ENCODE assay signal across 22 cellular contexts in genomic region chr13:108036411-108036810, GRCh38.
A peak's percentile ranks its signal among the peaks of the same experiment; 100 is the strongest.
DNase-seq lines count a peak whose midpoint lies in the region; ATAC-seq, FAIRE-seq and TF ChIP-seq lines count a peak whose summit lies in the region.
"Had no signal": no experiment of that assay in that cellular context is flagged by ENCODE, and none has a peak within 500 bp of the region (broad histone marks: within the 10 kb centered on the region; RNA-seq: fewer than 3 reads in every experiment).

No MANE protein-coding gene starts in this region.

- no peaks in the 10 kb centered on the region for H3K79me2 ChIP-seq in K562 (ENCODE audit: control insufficient read depth, insufficient read depth, low read length)

- TF ChIP-seq EP300 in K562 (IDR thresholded peaks at IDR 0.05; ENCODE audit: low read length): no peak

- peaks cover 0 to 2% of the 10 kb centered on the region in 2 donors for H3K27me3 Mint-ChIP-seq in CD8-positive, alpha-beta memory T cell
- H3K27me3 Mint-ChIP-seq: CD4-positive, alpha-beta T cell had no signal

- ATAC-seq in K562: no peak
- no peak for ATAC-seq in GM21367 (IDR thresholded peaks at IDR 0.05; ENCODE audit: unreplicated experiment)
- ATAC-seq: GM12878, GM23338 had no signal

- H3K27ac ChIP-seq in K562 (ENCODE audit: extremely low read depth, low read depth, low read length): no peak overlapping the region
- no peak overlapping the region for H3K27ac ChIP-seq in CD8-positive, alpha-beta memory T cell (ENCODE audit: low read depth, low read length)
- H3K27ac ChIP-seq: BLaER1 treated with 17β-estradiol and CSF1 and Interleukin-3, amounts not matched to agents 10 nM and 100 nM had no signal

- 0% methylated on average over 4 of the region's 4 CpGs for WGBS in K562 (ENCODE audit: insufficient coverage, low coverage, missing lambda C conversion rate)

- H3K4me2 ChIP-seq in K562 (ENCODE audit: insufficient read depth, low read length): no peak overlapping the region
- H3K4me2 ChIP-seq: BLaER1 treated with 17β-estradiol and CSF1 and Interleukin-3, amounts not matched to agents 10 nM and 100 nM; GM23338 had no signal

- no peak overlapping the region for H2AFZ ChIP-seq in K562 (ENCODE audit: low read depth, low read length)
- H2AFZ ChIP-seq: GM23338 had no signal

- TF ChIP-seq POLR2A in H54 (IDR thresholded peaks at IDR 0.05; ENCODE audit: low read depth, low read length) (no peak), K562 (conservative IDR thresholded peaks at IDR 0.05) (no peak)

- peaks cover 0 to 8% (median 7%) of the 10 kb centered on the region in 5 donors for H3K9me3 Mint-ChIP-seq in CD8-positive, alpha-beta memory T cell
- H3K9me3 Mint-ChIP-seq: GM23338 had no signal

- DNase-seq in H54 (ENCODE audit: insufficient read length, low spot score): no peak
- DNase-seq in K562 (ENCODE audit: extremely low read depth in 1 of 4, low spot score in 3 of 4): no peak
- peak; percentile 44 for DNase-seq in left kidney (ENCODE audit: low read depth, low spot score)
- no peak for DNase-seq in GM10248 (ENCODE audit: extremely low spot score)
- no peak for DNase-seq in CD8-positive, alpha-beta memory T cell
- DNase-seq: ACHN; AML-193; BE2C; Calu3; CD4-positive, alpha-beta T cell; COR-L47; DND-41; H7; HCEC 1CT had no signal

- H3K9me1 ChIP-seq in K562 (ENCODE audit: control insufficient read depth, insufficient read depth, low read length): no peaks in the 10 kb centered on the region

- intact Hi-C loops in K562 (cut with micrococcal nuclease): no loop called here

- TF ChIP-seq CTCF in K562 (IDR thresholded peaks at IDR 0.05 in 2 of 3, conservative IDR thresholded peaks at IDR 0.05 in 1 of 3; ENCODE audit: insufficient read depth in 2 of 3, low read depth in 1 of 3, low read length in 3 of 3) (no peak), GM10248 (IDR thresholded peaks at IDR 0.05; ENCODE audit: control extremely low read depth, extremely low read depth, low read depth, missing control alignments) (no peak)

- H3K36me3 ChIP-seq in K562 (ENCODE audit: control insufficient read depth, insufficient read depth, low read length): no peaks in the 10 kb centered on the region
- no peaks in the 10 kb centered on the region for H3K36me3 ChIP-seq in CD8-positive, alpha-beta memory T cell (ENCODE audit: insufficient read depth, low read length)
- H3K36me3 ChIP-seq: BE2C; BLaER1 treated with 17β-estradiol and CSF1 and Interleukin-3, amounts not matched to agents 10 nM and 100 nM had no signal

- no peak overlapping the region for H3K9ac ChIP-seq in K562 (ENCODE audit: insufficient read depth in 1 of 2, low read depth in 2 of 2, low read length in 2 of 2)
- H3K9ac ChIP-seq: BLaER1 treated with 17β-estradiol and CSF1 and Interleukin-3, amounts not matched to agents 10 nM and 100 nM had no signal

- BruUV-seq in K562 (replicated peaks; lab: Mats Ljungman, UMichigan): no TSS peak

- TF ChIP-seq RAD21 in K562 (CRISPR knock-in tag; conservative IDR thresholded peaks at IDR 0.05 in 1 of 2, IDR thresholded peaks at IDR 0.05 in 1 of 2): no peak

- in situ Hi-C loops in K562 (cut with MboI): loop anchor here (10.0 kb wide), 1 partner anchor 782 kb away; no protein-coding TSS in a partner anchor

- no peak overlapping the region for H3K4me3 Mint-ChIP-seq in CD8-positive, alpha-beta memory T cell
- H3K4me3 Mint-ChIP-seq: CD14-positive monocyte; CD4-positive, alpha-beta T cell; GM23338 had no signal

- no peaks in the 10 kb centered on the region for H3K4me1 ChIP-seq in K562 (replicated peaks in 1 of 2; ENCODE audit: control insufficient read depth in 2 of 2, insufficient read depth in 2 of 2, low read length in 2 of 2)
- H3K4me1 ChIP-seq in CD8-positive, alpha-beta memory T cell (ENCODE audit: insufficient read depth, low read length): no peaks in the 10 kb centered on the region
- H3K4me1 ChIP-seq: BE2C had no signal

- H3K27ac Mint-ChIP-seq in CD8-positive, alpha-beta memory T cell: no peak overlapping the region
- H3K27ac Mint-ChIP-seq: CD14-positive monocyte; CD4-positive, alpha-beta T cell; GM23338 had no signal

- FAIRE-seq in H54 (lab: Jason Lieb, UNC) (peak; percentile 62), K562 (lab: Jason Lieb, UNC) (no peak)
- FAIRE-seq: A204.1, G401.6, GM12878, GM19239 had no signal

- no peaks in the 10 kb centered on the region for H3K36me3 Mint-ChIP-seq in CD8-positive, alpha-beta memory T cell
- H3K36me3 Mint-ChIP-seq: CD14-positive monocyte had no signal

- H3K9me3 ChIP-seq in K562 (replicated peaks; ENCODE audit: control insufficient read depth, insufficient read depth, low read depth, low read length): no peaks in the 10 kb centered on the region
- no peaks in the 10 kb centered on the region for H3K9me3 ChIP-seq in CD8-positive, alpha-beta memory T cell (ENCODE audit: low read length)
- H3K9me3 ChIP-seq: BE2C; BLaER1 treated with 17β-estradiol and CSF1 and Interleukin-3, amounts not matched to agents 10 nM and 100 nM had no signal

- POLR2A ChIA-PET in K562 (lab: Yijun Ruan, JAX) (no interaction called here), GM10248 (lab: Yijun Ruan, JAX) (no interaction called here)
- POLR2A ChIA-PET in CD8-positive, alpha-beta memory T cell (lab: Charles Lee): no interaction called here

- H4K20me1 ChIP-seq in K562 (replicated peaks; ENCODE audit: control insufficient read depth, insufficient read depth, low read length): no peaks in the 10 kb centered on the region
- H4K20me1 ChIP-seq: BLaER1 treated with 17β-estradiol and CSF1 and Interleukin-3, amounts not matched to agents 10 nM and 100 nM had no signal

- H3K4me1 Mint-ChIP-seq in CD8-positive, alpha-beta memory T cell: no peaks in the 10 kb centered on the region
- H3K4me1 Mint-ChIP-seq: CD14-positive monocyte had no signal

- H3K27me3 ChIP-seq in K562 (ENCODE audit: control insufficient read depth in 2 of 2, insufficient read depth in 2 of 2, low read length in 2 of 2): no peaks in the 10 kb centered on the region
- no peaks in the 10 kb centered on the region for H3K27me3 ChIP-seq in CD8-positive, alpha-beta memory T cell (ENCODE audit: insufficient read depth, low read length, poor library complexity, severe bottlenecking)
- H3K27me3 ChIP-seq: BE2C; BLaER1 treated with 17β-estradiol and CSF1 and Interleukin-3, amounts not matched to agents 10 nM and 100 nM had no signal

- no peak overlapping the region for H3K4me3 ChIP-seq in K562
- no peak overlapping the region for H3K4me3 ChIP-seq in CD8-positive, alpha-beta memory T cell (ENCODE audit: low read length)
- H3K4me3 ChIP-seq: BLaER1 treated with 17β-estradiol and CSF1 and Interleukin-3, amounts not matched to agents 10 nM and 100 nM; GM12878; GM23338 had no signal

- CTCF ChIA-PET in K562 (lab: Yijun Ruan, JAX; ENCODE audit: low intra/inter-chr PET ratio): no interaction called here
- CTCF ChIA-PET in GM10248 (lab: Yijun Ruan, JAX): interaction anchor here (1.4 to 1.7 kb wide), 2 partner anchors 11 to 33 kb away, joined by 3 read pairs; no protein-coding TSS in a partner anchor
- CTCF ChIA-PET in CD8-positive, alpha-beta memory T cell (lab: Charles Lee): no interaction called here

TF ChIP-seq in K562, 482 proteins besides CTCF, POLR2A, EP300 and RAD21 (continues in another document):
- TF ChIP-seq ZNF316 (IDR thresholded peaks at IDR 0.05) (peak; percentile 52; the same call in 1 of the 2 replicates), MNT (conservative IDR thresholded peaks at IDR 0.05) (no peak), HDAC2 (IDR thresholded peaks at IDR 0.05) (no peak), ZNF639 (CRISPR knock-in tag; conservative IDR thresholded peaks at IDR 0.05 in 1 of 2, IDR thresholded peaks at IDR 0.05 in 1 of 2) (no peak), CBX3 (IDR thresholded peaks at IDR 0.05; ENCODE audit: borderline replicate concordance in 1 of 2, low read length in 2 of 2) (no peak), ZNF224 (CRISPR knock-in tag; IDR thresholded peaks at IDR 0.05) (no peak), ZBTB2 (IDR thresholded peaks at IDR 0.05) (no peak), MAFK (IDR thresholded peaks at IDR 0.05; ENCODE audit: low read length) (0 out of 2 replicates have a peak, but pooled peaks have one; percentile 26), MAFG (tag; conservative IDR thresholded peaks at IDR 0.05) (peak; percentile 25; the same call in 1 of the 2 replicates), ZBTB1 (CRISPR knock-in tag; IDR thresholded peaks at IDR 0.05; ENCODE audit: borderline replicate concordance, low read depth) (no peak), ZNF764 (CRISPR knock-in tag; IDR thresholded peaks at IDR 0.05; ENCODE audit: low read depth) (no peak)
